Comparison of ENCODE assay signal across 30 cellular contexts in the genomic region with DNA sequence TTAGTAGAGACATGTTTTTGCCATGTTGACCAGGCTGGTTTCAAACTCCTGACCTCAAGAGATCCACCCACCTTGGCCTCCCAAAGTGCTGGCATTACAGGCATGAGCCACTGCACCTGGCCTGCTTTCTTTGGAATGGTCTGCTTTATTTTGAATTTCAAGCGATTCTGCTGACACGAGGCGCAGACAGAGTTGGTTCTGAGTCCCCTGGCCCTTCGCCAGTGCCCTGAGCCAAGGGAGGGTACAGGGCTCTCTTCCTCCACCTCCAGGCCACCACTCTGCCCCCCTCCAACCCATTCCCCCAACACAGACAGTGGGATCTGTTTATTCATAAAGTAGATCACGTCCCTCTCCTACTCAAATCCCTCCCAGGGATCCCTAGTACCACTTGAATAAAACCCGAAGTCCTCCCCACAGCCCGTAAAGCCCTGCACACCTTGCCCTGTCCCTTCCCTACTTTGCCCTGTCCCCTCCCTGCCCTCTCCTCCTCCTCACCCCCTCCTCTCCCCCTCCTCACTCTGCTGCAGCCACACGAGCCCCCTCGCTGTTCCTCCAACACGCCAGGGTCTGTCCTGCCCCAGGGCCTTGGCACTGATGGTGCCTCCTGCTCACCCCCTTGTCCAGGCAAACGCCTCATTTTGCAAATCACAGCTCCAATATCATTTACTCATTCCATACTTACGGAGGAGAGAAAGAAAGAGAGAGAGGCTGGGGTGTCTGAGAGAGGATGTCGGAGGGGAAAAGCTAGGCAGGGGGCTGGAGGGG. TPM values are rescaled to one million over a fixed set of nuclear protein-coding genes. Genes with fewer than 3 reads are reported as not detected.
"Had no signal": no experiment of that assay in that cellular context is flagged by ENCODE, and none has a peak within 500 bp of the region (broad histone marks: within the 10 kb centered on the region; RNA-seq: fewer than 3 reads in every experiment).

No MANE protein-coding gene starts in this region.

- H3K27ac ChIP-seq: colonic mucosa, epithelial cell of prostate, heart right ventricle, left lung, neutrophil, parathyroid adenoma, tibial artery had no signal

- H3K27me3 ChIP-seq: colonic mucosa had no signal

- H3K9ac ChIP-seq: parathyroid adenoma had no signal

- H3K79me2 ChIP-seq: parathyroid adenoma had no signal

- H3K9me3 ChIP-seq: colonic mucosa, neutrophil had no signal

- H3K4me1 ChIP-seq: colonic mucosa, heart right ventricle, left lung, parathyroid adenoma had no signal

- DNase-seq: activated CD4-positive, alpha-beta T cell treated with anti-CD3 and anti-CD28 coated beads for 36 hours; activated CD4-positive, alpha-beta T cell treated with anti-CD3 and anti-CD28 coated beads, Interleukin-2, amount 50 U/mL, for 4 hours; activated CD8-positive, alpha-beta memory T cell treated with anti-CD3 and anti-CD28 coated beads for 24 hours; activated CD8-positive, alpha-beta memory T cell treated with anti-CD3 and anti-CD28 coated beads, Interleukin-2, amount 50 U/mL, for 48 hours; activated naive CD4-positive, alpha-beta T cell; activated naive CD8-positive, alpha-beta T cell treated with anti-CD3 and anti-CD28 coated beads for 36 hours; activated T-cell treated with anti-CD3 and anti-CD28 coated beads, Interleukin-2, amount 50 U/mL, for 4 hours; amniotic stem cell; colonic mucosa; heart right ventricle; kidney glomerular epithelial cell; left lung; midbrain; natural killer cell; right cardiac atrium; stimulated activated CD4-positive, alpha-beta T cell treated with anti-CD3 and anti-CD28 coated beads, Interleukin-4, amount 100 ng/mL, for 24 hours; stimulated activated naive CD8-positive, alpha-beta T cell treated with anti-CD3 and anti-CD28 coated beads, Interleukin-15, Interleukin-2, amounts not matched to agents 100 U/mL and 50 U/mL, for 24 hours; T-helper 1 cell; tibial artery had no signal

- FAIRE-seq: bronchial epithelial cell, TTC549 had no signal

- ATAC-seq: activated CD4-positive, alpha-beta T cell treated with anti-CD3 and anti-CD28 coated beads for 36 hours; activated T-cell treated with anti-CD3 and anti-CD28 coated beads, Interleukin-2, amount 50 U/mL, for 4 hours; heart right ventricle; left lung; natural killer cell; right cardiac atrium; stimulated activated naive CD8-positive, alpha-beta T cell treated with anti-CD3 and anti-CD28 coated beads, Interleukin-15, Interleukin-2, amounts not matched to agents 100 U/mL and 50 U/mL, for 24 hours had no signal

- H3K4me3 ChIP-seq: colonic mucosa, heart right ventricle, left lung, tibial artery had no signal

- H3K36me3 ChIP-seq: colonic mucosa, heart right ventricle, left lung, neutrophil, tibial artery had no signal

RNA-seq across cellular contexts. Expression of a gene that starts 22.4 kb away (rescaled TPM):
- total RNA-seq: activated CD4-positive, alpha-beta T cell treated with anti-CD3 and anti-CD28 coated beads for 36 hours; activated naive CD8-positive, alpha-beta T cell treated with anti-CD3 and anti-CD28 coated beads for 36 hours; activated T-cell treated with anti-CD3 and anti-CD28 coated beads, Interleukin-2, amount 50 U/mL, for 4 hours; activated T-helper 2 cell treated with anti-CD3 and anti-CD28 coated beads, Interferon-gamma antibody, Interleukin-2, Interleukin-4, amounts not matched to agents 10 μg/mL and 5 μg/mL and 100 μg/mL, durations not matched to agents 14 hours and 24 hours and 36 hours; bronchial epithelial cell; colonic mucosa; fibroblast of villous mesenchyme; heart right ventricle; left lung; lung microvascular endothelial cell; natural killer cell; pulmonary artery endothelial cell; right cardiac atrium; subcutaneous adipose tissue; ureter had no signal
- polyA plus RNA-seq: heart right ventricle, right cardiac atrium had no signal
